12 cellular contexts compared by ENCODE assay signal in the genomic region with DNA sequence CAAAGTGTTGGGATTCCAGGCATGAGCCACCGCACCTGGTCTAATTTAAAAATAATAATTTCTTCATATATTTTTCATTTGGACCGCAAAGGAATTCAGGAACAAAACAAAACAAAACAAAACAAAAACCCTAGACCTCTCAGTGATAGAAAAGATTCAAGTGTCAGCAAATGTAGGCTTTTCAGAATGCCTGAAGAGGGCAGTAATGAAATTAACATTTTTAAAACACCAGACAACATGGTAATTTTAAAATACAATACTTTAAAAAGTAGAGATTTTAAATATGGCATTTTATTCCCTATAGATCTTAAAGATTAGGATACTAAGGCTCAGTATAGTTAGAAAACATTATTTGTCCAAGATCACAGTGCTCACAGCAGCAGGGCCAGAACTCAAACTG. TPM values are rescaled to one million over a fixed set of nuclear protein-coding genes. Genes with fewer than 3 reads are reported as not detected.
DNase-seq lines count a peak whose midpoint lies in the region; ATAC-seq, FAIRE-seq and TF ChIP-seq lines count a peak whose summit lies in the region.
"Had no signal": no experiment of that assay in that cellular context is flagged by ENCODE, and none has a peak within 500 bp of the region (broad histone marks: within the 10 kb centered on the region; RNA-seq: fewer than 3 reads in every experiment).

No MANE protein-coding gene starts in this region.

- no peak overlapping the region for H3K4me3 Mint-ChIP-seq in MCF 10A (ENCODE audit: unreplicated experiment)
- H3K4me3 Mint-ChIP-seq: activated CD4-positive, alpha-beta memory T cell treated with anti-CD3 and anti-CD28 coated beads for 36 hours; activated naive CD4-positive, alpha-beta T cell treated with anti-CD3 and anti-CD28 coated beads for 36 hours had no signal

- no peaks in the 10 kb centered on the region for H3K9me3 Mint-ChIP-seq in MCF 10A (ENCODE audit: unreplicated experiment)
- H3K9me3 Mint-ChIP-seq: activated CD4-positive, alpha-beta memory T cell treated with anti-CD3 and anti-CD28 coated beads for 36 hours; activated naive CD4-positive, alpha-beta T cell treated with anti-CD3 and anti-CD28 coated beads for 36 hours had no signal

- ATAC-seq in PC-3 (no peak), GM21825 (IDR thresholded peaks at IDR 0.05; ENCODE audit: unreplicated experiment) (no peak)

- peaks cover 17% of the 10 kb centered on the region for H3K4me1 Mint-ChIP-seq in MCF 10A (ENCODE audit: insufficient read depth, unreplicated experiment)

- H3K27ac ChIP-seq in breast epithelium (no peak overlapping the region), PC-3 (ENCODE audit: low read length) (no peak overlapping the region), fibroblast of lung (ENCODE audit: insufficient read depth, low read length) (no peak overlapping the region), smooth muscle cell (ENCODE audit: low read depth) (no peak overlapping the region)

- 95% methylated on average over 2 of the region's 2 CpGs for WGBS in smooth muscle cell (ENCODE audit: low lambda C conversion rate)

- H3K9me3 ChIP-seq in breast epithelium (no peaks in the 10 kb centered on the region), PC-3 (ENCODE audit: low read length) (no peaks in the 10 kb centered on the region), fibroblast of lung (ENCODE audit: control insufficient read depth, insufficient read depth, low read depth, low read length) (no peaks in the 10 kb centered on the region), smooth muscle cell (replicated peaks; ENCODE audit: low read depth) (no peaks in the 10 kb centered on the region)

- no peak for FAIRE-seq in GM19239 (lab: Jason Lieb, UNC)

- no peaks in the 10 kb centered on the region for H3K27me3 Mint-ChIP-seq in MCF 10A (ENCODE audit: insufficient read depth, unreplicated experiment)
- H3K27me3 Mint-ChIP-seq: activated CD4-positive, alpha-beta memory T cell treated with anti-CD3 and anti-CD28 coated beads for 36 hours had no signal

- H2AFZ ChIP-seq in PC-3 (ENCODE audit: low read length) (no peak overlapping the region), fibroblast of lung (ENCODE audit: low read length) (no peak overlapping the region), smooth muscle cell (ENCODE audit: low read depth) (no peak overlapping the region)

- H3K36me3 ChIP-seq in breast epithelium (no peaks in the 10 kb centered on the region), PC-3 (ENCODE audit: low read depth, low read length) (peaks cover 9% of the 10 kb centered on the region; the same call in 1 of the 2 replicates), fibroblast of lung (ENCODE audit: control insufficient read depth, insufficient read depth, low read length) (peaks cover 3% of the 10 kb centered on the region), smooth muscle cell (ENCODE audit: low read depth) (peaks cover 6% of the 10 kb centered on the region)

- intact Hi-C loops in MCF 10A (cut with micrococcal nuclease) (loop anchor here (1.0 kb wide), 1 partner anchor 73 kb away; no protein-coding TSS in a partner anchor), breast epithelium (cut with DNase I; ENCODE audit: low total_unique reads) (no loop called here), PC-3 (cut with micrococcal nuclease) (no loop called here)

- peaks cover 5% of the 10 kb centered on the region for H3F3A ChIP-seq in PC-3 (ENCODE audit: low read length, unreplicated experiment)
- H3F3A ChIP-seq in smooth muscle cell (ENCODE audit: low read depth): peaks cover 28% of the 10 kb centered on the region

- TF ChIP-seq CTCF in MCF 10A (IDR thresholded peaks at IDR 0.05; ENCODE audit: unreplicated experiment) (peak; percentile 36), breast epithelium (IDR thresholded peaks at IDR 0.05) (peak in 1 of 3 donors; percentile 9), PC-3 (conservative IDR thresholded peaks at IDR 0.05; ENCODE audit: low read depth, low read length) (peak; percentile 52; the same call in 1 of the 2 replicates), fibroblast of lung (conservative IDR thresholded peaks at IDR 0.05 in 1 of 2, IDR thresholded peaks at IDR 0.05 in 1 of 2; ENCODE audit: low read depth in 1 of 2, low read length in 2 of 2) (peak; percentile 26 to 47), smooth muscle cell (IDR thresholded peaks at IDR 0.05; ENCODE audit: borderline replicate concordance, insufficient read depth, poor library complexity, severe bottlenecking) (peak; percentile 16)

- H3K9ac ChIP-seq in PC-3 (ENCODE audit: low read length): no peak overlapping the region
- no peak overlapping the region for H3K9ac ChIP-seq in fibroblast of lung (ENCODE audit: insufficient read depth, low read length)
- H3K9ac ChIP-seq in smooth muscle cell (ENCODE audit: low read depth): no peak overlapping the region

- no peaks in the 10 kb centered on the region for H3K9me2 ChIP-seq in PC-3 (replicated peaks; ENCODE audit: low read length)

- peaks cover 44% of the 10 kb centered on the region for H3K36me3 Mint-ChIP-seq in MCF 10A (ENCODE audit: insufficient read depth, unreplicated experiment)

- TF ChIP-seq POLR2A in breast epithelium (IDR thresholded peaks at IDR 0.05): no peak

- BruUV-seq in MCF 10A (replicated peaks; lab: Mats Ljungman, UMichigan): no TSS peak
- no TSS peak for BruUV-seq in PC-3 (replicated peaks; lab: Mats Ljungman, UMichigan)

- H3K4me3 ChIP-seq in breast epithelium (no peak overlapping the region), PC-3 (ENCODE audit: low read length) (no peak overlapping the region), fibroblast of lung (replicated peaks in 1 of 4; ENCODE audit: control extremely low read depth in 1 of 4, insufficient read depth in 1 of 4, low read depth in 3 of 4, low read length in 4 of 4) (no peak overlapping the region), smooth muscle cell (no peak overlapping the region)

- H3K27me3 ChIP-seq in breast epithelium: no peaks in the 10 kb centered on the region
- no peaks in the 10 kb centered on the region for H3K27me3 ChIP-seq in PC-3 (ENCODE audit: low read length)
- H3K27me3 ChIP-seq in fibroblast of lung (ENCODE audit: control insufficient read depth, insufficient read depth, low read length): no peaks in the 10 kb centered on the region
- H3K27me3 ChIP-seq in smooth muscle cell (ENCODE audit: low read depth): no peaks in the 10 kb centered on the region

- no peak overlapping the region for H3K27ac Mint-ChIP-seq in MCF 10A (ENCODE audit: low read depth, unreplicated experiment)
- H3K27ac Mint-ChIP-seq: activated CD4-positive, alpha-beta memory T cell treated with anti-CD3 and anti-CD28 coated beads for 36 hours; activated naive CD4-positive, alpha-beta T cell treated with anti-CD3 and anti-CD28 coated beads for 36 hours had no signal

- no peak for DNase-seq in MCF 10A (ENCODE audit: unreplicated experiment)
- no peak for DNase-seq in breast epithelium (ENCODE audit: low spot score in 2 of 2)
- no peak for DNase-seq in PC-3
- DNase-seq in fibroblast of lung (ENCODE audit: low read depth in 2 of 2): peak in 1 of 2 donors; percentile 49
- no peak for DNase-seq in smooth muscle cell (lab: John Stamatoyannopoulos, UW; ENCODE audit: unreplicated experiment)
- no peak for DNase-seq in NK-92 treated with Interleukin-12 subunit alpha and Interleukin-12 subunit beta, amount 100 ng/mL, for 24 hours (lab: John Stamatoyannopoulos, UW)
- DNase-seq in GM19239 (ENCODE audit: insufficient read length, low spot score): no peak
- DNase-seq: activated CD4-positive, alpha-beta memory T cell treated with anti-CD3 and anti-CD28 coated beads for 36 hours; activated naive CD4-positive, alpha-beta T cell treated with anti-CD3 and anti-CD28 coated beads for 36 hours; retina; T-helper 2 cell had no signal

- no peaks in the 10 kb centered on the region for H3K4me1 ChIP-seq in breast epithelium
- H3K4me1 ChIP-seq in PC-3 (ENCODE audit: insufficient read depth, low read length): peaks cover 19% of the 10 kb centered on the region
- peaks cover 15% of the 10 kb centered on the region for H3K4me1 ChIP-seq in fibroblast of lung (ENCODE audit: control insufficient read depth, extremely low read depth, insufficient read depth, low read length)
- H3K4me1 ChIP-seq in smooth muscle cell (ENCODE audit: low read depth): peaks cover 18% of the 10 kb centered on the region

- H3K4me2 ChIP-seq in PC-3 (ENCODE audit: low read length): no peak overlapping the region
- no peak overlapping the region for H3K4me2 ChIP-seq in fibroblast of lung (ENCODE audit: extremely low read depth, insufficient read depth, low read length)
- H3K4me2 ChIP-seq in smooth muscle cell: no peak overlapping the region

- H4K20me1 ChIP-seq in PC-3 (ENCODE audit: low read length): no peaks in the 10 kb centered on the region
- H4K20me1 ChIP-seq in fibroblast of lung (ENCODE audit: control insufficient read depth, extremely low read depth, insufficient read depth, low read length): no peaks in the 10 kb centered on the region
- no peaks in the 10 kb centered on the region for H4K20me1 ChIP-seq in smooth muscle cell (ENCODE audit: low read depth)

- H3K79me2 ChIP-seq in PC-3 (ENCODE audit: low read length) (peaks cover 35% of the 10 kb centered on the region), fibroblast of lung (ENCODE audit: control insufficient read depth, insufficient read depth, low read length) (peaks cover 60% of the 10 kb centered on the region), smooth muscle cell (ENCODE audit: low read depth) (peaks cover 71% of the 10 kb centered on the region)

- POLR2A ChIA-PET in MCF 10A (lab: Yijun Ruan, JAX) (no interaction called here), PC-3 (lab: Charles Lee; ENCODE audit: unreplicated experiment) (no interaction called here)

- CTCF ChIA-PET in MCF 10A (lab: Yijun Ruan, JAX) (interaction anchor here (6.3 kb wide), 1 partner anchor 72 kb away, joined by 55 read pairs; no protein-coding TSS in a partner anchor), PC-3 (lab: Charles Lee) (no interaction called here)

RNA-seq across cellular contexts. Expression of a gene that starts 36.6 kb away (rescaled TPM):
- total RNA-seq in MCF 10A (2022): 11.3 and 14.3 TPM in 2 replicates
- total RNA-seq in breast epithelium: 10 to 100 TPM; 15.1 to 20.6 (median 15.5) TPM
- total RNA-seq in PC-3 (2014; rRNA removed): 6.2 and 8.1 TPM in 2 replicates
- total RNA-seq in fibroblast of lung: 5.9 and 12.9 TPM in 2 replicates
- 17.6 and 21.2 TPM in 2 replicates for polyA plus RNA-seq in fibroblast of lung
- 11.3 and 15.0 TPM in 2 replicates for polyA plus RNA-seq in fibroblast of lung (2012)
- 13.8 and 16.1 TPM in 2 replicates for polyA minus RNA-seq in fibroblast of lung (ENCODE audit: low replicate concordance)
- total RNA-seq in smooth muscle cell: 14.1 and 17.9 TPM in 2 replicates
- polyA plus RNA-seq in smooth muscle cell: 9.4 and 12.7 TPM in 2 replicates
